In the genomic region with DNA sequence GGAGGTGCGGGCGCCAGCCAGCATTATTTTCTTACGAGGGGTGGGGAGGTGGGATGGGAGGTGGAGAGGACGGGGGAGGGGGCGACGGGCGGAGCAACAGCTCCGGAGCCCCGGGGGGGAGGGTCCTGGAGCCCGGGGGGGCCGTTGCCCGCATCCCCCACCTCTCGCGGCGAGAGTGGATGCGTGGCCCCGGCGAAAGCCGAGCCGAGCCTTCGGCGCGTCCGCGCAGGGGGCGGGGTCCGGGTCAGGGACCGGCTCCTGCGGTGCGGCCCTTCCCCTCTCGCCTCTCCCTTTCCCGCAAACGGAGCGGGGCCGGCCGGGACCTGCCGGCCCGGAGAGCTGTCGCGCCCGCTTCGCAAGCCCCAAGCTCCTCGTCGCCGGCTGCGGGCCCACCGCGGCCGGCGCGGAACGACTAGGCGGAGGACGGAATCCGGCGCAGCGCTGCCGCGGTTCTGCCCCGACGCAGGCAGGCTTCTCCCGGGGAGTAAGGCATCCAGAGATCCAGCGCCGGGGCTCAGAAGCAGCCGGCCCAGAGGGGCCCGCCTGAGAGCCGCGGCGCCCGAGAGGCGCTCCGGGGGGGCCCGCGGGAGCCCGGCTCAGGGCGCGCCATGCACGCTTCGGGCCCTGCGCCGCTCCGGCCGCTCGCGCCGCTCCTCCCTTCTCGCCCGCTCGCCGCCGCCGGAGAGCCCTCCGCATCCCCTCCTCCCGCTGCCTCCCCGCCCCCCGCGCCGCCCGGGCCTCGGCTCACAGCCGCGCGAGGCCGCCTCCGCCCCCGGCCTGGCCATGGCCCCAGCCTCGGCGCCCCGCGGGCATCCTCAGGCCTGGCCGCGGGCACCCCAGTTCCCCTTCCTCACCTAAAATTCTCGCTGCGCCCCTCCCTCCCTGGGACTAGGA, we compare ENCODE assay signal across 8 cellular contexts. TPM values are rescaled to one million over a fixed set of nuclear protein-coding genes. Genes with fewer than 3 reads are reported as not detected.
DNase-seq lines count a peak whose midpoint lies in the region; ATAC-seq and TF ChIP-seq lines count a peak whose summit lies in the region.

No MANE protein-coding gene starts in this region.

- TF ChIP-seq EP300 in gastroesophageal sphincter (IDR thresholded peaks at IDR 0.05) = no peak

- TF ChIP-seq CTCF in VCaP (conservative IDR thresholded peaks at IDR 0.05) = no peak
- no peak for TF ChIP-seq CTCF in gastroesophageal sphincter (IDR thresholded peaks at IDR 0.05)

- CTCF ChIA-PET in activated CD4-positive, alpha-beta T cell treated with anti-CD3 and anti-CD28 coated beads for 36 hours (lab: Charles Lee) = interaction anchor here (1.5 to 2.4 kb wide), 2 partner anchors 110 to 113 kb away, joined by 4 to 16 read pairs; no protein-coding TSS in a partner anchor
- CTCF ChIA-PET in activated CD4-positive, alpha-beta T cell treated with anti-CD3 and anti-CD28 coated beads, Interleukin-2, amount 10 ng/mL, durations not matched to agents 7 days and 5 days (lab: Charles Lee) = no interaction called here

- H3K36me3 ChIP-seq in gastroesophageal sphincter = no peaks in the 10 kb centered on the region
- no peaks in the 10 kb centered on the region for H3K36me3 ChIP-seq in neuron (ENCODE audit: insufficient read depth, low read length)

- H3K27me3 ChIP-seq in gastroesophageal sphincter (peaks cover 25% of the 10 kb centered on the region), neuron (ENCODE audit: insufficient read depth, low read length) (peaks cover 56% of the 10 kb centered on the region)

- peak overlapping the region; percentile 91 for H2AFZ ChIP-seq in neuron (ENCODE audit: low read depth, low read length)

- POLR2A ChIA-PET in activated CD4-positive, alpha-beta T cell treated with anti-CD3 and anti-CD28 coated beads for 36 hours (lab: Charles Lee) = no interaction called here
- POLR2A ChIA-PET in activated CD4-positive, alpha-beta T cell treated with anti-CD3 and anti-CD28 coated beads, Interleukin-2, amount 10 ng/mL, durations not matched to agents 7 days and 5 days (lab: Charles Lee) = no interaction called here

- intact Hi-C loops in activated CD4-positive, alpha-beta T cell treated with anti-CD3 and anti-CD28 coated beads for 36 hours (cut with DNase I, micrococcal nuclease) = loop anchor here in 1 of 2 experiments (5.0 kb wide), 1 partner anchor 108 kb away; no protein-coding TSS in a partner anchor

- no peaks in the 10 kb centered on the region for H3K36me3 Mint-ChIP-seq in activated CD4-positive, alpha-beta T cell treated with anti-CD3 and anti-CD28 coated beads for 36 hours (ENCODE audit: low read depth)
- no peaks in the 10 kb centered on the region for H3K36me3 Mint-ChIP-seq in activated CD4-positive, alpha-beta T cell treated with anti-CD3 and anti-CD28 coated beads, Interleukin-2, amount 10 ng/mL, durations not matched to agents 7 days and 5 days (ENCODE audit: low read depth)

- no peaks in the 10 kb centered on the region for H3K4me1 Mint-ChIP-seq in activated CD4-positive, alpha-beta T cell treated with anti-CD3 and anti-CD28 coated beads for 36 hours
- peaks cover 7% of the 10 kb centered on the region for H3K4me1 Mint-ChIP-seq in activated CD4-positive, alpha-beta T cell treated with anti-CD3 and anti-CD28 coated beads, Interleukin-2, amount 10 ng/mL, durations not matched to agents 7 days and 5 days

- 0% methylated on average over 3 of the region's 114 CpGs; no CpG with 5 or more reads in 1 of the 2 donors for whole genome bisulfite sequencing in gastroesophageal sphincter (ENCODE audit: low coverage in 1 of 2), 2 donors

- H3K9me3 ChIP-seq in gastroesophageal sphincter (no peaks in the 10 kb centered on the region), neuron (ENCODE audit: low read length) (peaks cover 3% of the 10 kb centered on the region)

- H3K9me3 Mint-ChIP-seq in activated CD4-positive, alpha-beta T cell treated with anti-CD3 and anti-CD28 coated beads for 36 hours (ENCODE audit: low read depth) = no peaks in the 10 kb centered on the region
- no peaks in the 10 kb centered on the region for H3K9me3 Mint-ChIP-seq in activated CD4-positive, alpha-beta T cell treated with anti-CD3 and anti-CD28 coated beads, Interleukin-2, amount 10 ng/mL, durations not matched to agents 7 days and 5 days

- H3K27ac ChIP-seq in VCaP = peak overlapping the region; percentile 63
- peak overlapping the region; percentile 93 to 98 (median 96) for H3K27ac ChIP-seq in gastroesophageal sphincter

- H3K4me1 ChIP-seq in gastroesophageal sphincter (peaks cover 0 to 54% (median 2%) of the 10 kb centered on the region in 3 donors), neuron (ENCODE audit: insufficient read depth, low read length) (peaks cover 5% of the 10 kb centered on the region)

- H3K4me3 ChIP-seq in gastroesophageal sphincter = peak overlapping the region; percentile 81 to 91
- peak overlapping the region; percentile 64 for H3K4me3 ChIP-seq in neuron (ENCODE audit: low read length)

- H3K27ac Mint-ChIP-seq in activated CD4-positive, alpha-beta T cell treated with anti-CD3 and anti-CD28 coated beads for 36 hours = no peak overlapping the region
- no peak overlapping the region for H3K27ac Mint-ChIP-seq in activated CD4-positive, alpha-beta T cell treated with anti-CD3 and anti-CD28 coated beads, Interleukin-2, amount 10 ng/mL, durations not matched to agents 7 days and 5 days

- no peak overlapping the region for H3K4me3 Mint-ChIP-seq in activated CD4-positive, alpha-beta T cell treated with anti-CD3 and anti-CD28 coated beads for 36 hours
- no peak overlapping the region for H3K4me3 Mint-ChIP-seq in activated CD4-positive, alpha-beta T cell treated with anti-CD3 and anti-CD28 coated beads, Interleukin-2, amount 10 ng/mL, durations not matched to agents 7 days and 5 days

- DNase-seq in activated CD4-positive, alpha-beta T cell treated with anti-CD3 and anti-CD28 coated beads for 36 hours = peak; percentile 35
- no peak for DNase-seq in activated CD4-positive, alpha-beta T cell treated with anti-CD3 and anti-CD28 coated beads, Interleukin-2, amount 10 ng/mL, durations not matched to agents 7 days and 5 days
- DNase-seq in stimulated activated naive CD4-positive, alpha-beta T cell (lab: John Stamatoyannopoulos, UW) = no peak
- no peak for DNase-seq in NCI-H2029 (lab: John Stamatoyannopoulos, UW)

- TF ChIP-seq POLR2A in gastroesophageal sphincter (IDR thresholded peaks at IDR 0.05) = peak in 1 of 2 donors; percentile 50

- H3K27me3 Mint-ChIP-seq in activated CD4-positive, alpha-beta T cell treated with anti-CD3 and anti-CD28 coated beads for 36 hours = peaks cover 42% of the 10 kb centered on the region
- H3K27me3 Mint-ChIP-seq in activated CD4-positive, alpha-beta T cell treated with anti-CD3 and anti-CD28 coated beads, Interleukin-2, amount 10 ng/mL, durations not matched to agents 7 days and 5 days = peaks cover 58% of the 10 kb centered on the region

- ATAC-seq in activated CD4-positive, alpha-beta T cell treated with anti-CD3 and anti-CD28 coated beads for 36 hours = peak; percentile 25
- ATAC-seq in gastroesophageal sphincter (peak; percentile 66), HG02840 (IDR thresholded peaks at IDR 0.05; ENCODE audit: low FRiP score, unreplicated experiment) (no peak)

RNA-seq across cellular contexts. Expression of a gene that starts 0.4 kb away (rescaled TPM):
- total RNA-seq in activated CD4-positive, alpha-beta T cell treated with anti-CD3 and anti-CD28 coated beads for 36 hours = not detected
- not detected for total RNA-seq in activated CD4-positive, alpha-beta T cell treated with anti-CD3 and anti-CD28 coated beads, Interleukin-2, amount 10 ng/mL, durations not matched to agents 7 days and 5 days
- total RNA-seq in gastroesophageal sphincter = 100 to 1,000 TPM; 119 to 251 (median 185) TPM

Comparison
In these comparisons a context has a peak if more than half of its experiments do, and no peak if none do; other contexts are left out.
1. RNA of a gene that starts 0.4 kb away (total RNA-seq): 119 to 251 TPM in gastroesophageal sphincter; not detected in activated CD4-positive, alpha-beta T cell treated with anti-CD3 and anti-CD28 coated beads for 36 hours and not detected in activated CD4-positive, alpha-beta T cell treated with anti-CD3 and anti-CD28 coated beads, Interleukin-2, amount 10 ng/mL, durations not matched to agents 7 days and 5 days; every median in the first group is over 10 times any median in the second.